Comparison of ENCODE assay signal across 8 cellular contexts in genomic region chr16:53052519-53053501, GRCh38. TPM values are rescaled to one million over a fixed set of nuclear protein-coding genes. Genes with fewer than 3 reads are reported as not detected.
DNase-seq lines count a peak whose midpoint lies in the region; ATAC-seq and TF ChIP-seq lines count a peak whose summit lies in the region.

Gene CHD9NB, minus strand, starts transcription at chr16:53052897. Its CDS starts 8,739 bp downstream, at chr16:53044158.

- WGBS in adrenal gland, 4 donors, result 43 to 63% (median 54%) methylated on average over 2 of the region's 2 CpGs

- H3K4me3 Mint-ChIP-seq in activated CD4-positive, alpha-beta T cell treated with anti-CD3 and anti-CD28 coated beads for 36 hours, result no peak within 1 kb of the TSS

- no peak for TF ChIP-seq POLR2A in adrenal gland (IDR thresholded peaks at IDR 0.05)

- POLR2A ChIA-PET in activated CD4-positive, alpha-beta T cell treated with anti-CD3 and anti-CD28 coated beads for 36 hours (lab: Charles Lee), result no interaction called here

- H3K4me1 ChIP-seq in adrenal gland (replicated peaks in 1 of 2), result peaks cover 19 to 31% of the 10 kb centered on the region in 2 donors

- CTCF ChIA-PET in activated CD4-positive, alpha-beta T cell treated with anti-CD3 and anti-CD28 coated beads for 36 hours (lab: Charles Lee), result interaction anchor here (0.6 to 2.6 kb wide), 3 partner anchors 106 to 373 kb away, joined by 4 to 13 read pairs (median 4); no protein-coding TSS in a partner anchor

- H3K36me3 ChIP-seq in adrenal gland (replicated peaks in 1 of 2), result no peaks in the 10 kb centered on the region

- peaks cover 19% of the 10 kb centered on the region for H3K4me1 Mint-ChIP-seq in activated CD4-positive, alpha-beta T cell treated with anti-CD3 and anti-CD28 coated beads for 36 hours

- no peak for TF ChIP-seq CTCF in adrenal gland (IDR thresholded peaks at IDR 0.05)

- H3K36me3 Mint-ChIP-seq in activated CD4-positive, alpha-beta T cell treated with anti-CD3 and anti-CD28 coated beads for 36 hours (ENCODE audit: low read depth), result no peaks in the 10 kb centered on the region

- no peaks in the 10 kb centered on the region for H3K9me3 Mint-ChIP-seq in activated CD4-positive, alpha-beta T cell treated with anti-CD3 and anti-CD28 coated beads for 36 hours (ENCODE audit: low read depth)

- no peaks in the 10 kb centered on the region for H3K27me3 ChIP-seq in adrenal gland

- peak within 1 kb of the TSS in 1 of 4 donors; percentile 9 for H3K4me3 ChIP-seq in adrenal gland

- peak; percentile 45 for DNase-seq in activated CD4-positive, alpha-beta T cell treated with anti-CD3 and anti-CD28 coated beads for 36 hours
- DNase-seq in activated CD4-positive, alpha-beta T cell treated with anti-CD3 and anti-CD28 coated beads, Interleukin-2, amount 50 U/mL, for 1 hour, result no peak
- DNase-seq in Kasumi-1 (lab: John Stamatoyannopoulos, UW), result peak; percentile 55 to 57
- peak in 6 of 7 donors; percentile 52 to 73 (median 60) for DNase-seq in adrenal gland
- DNase-seq in left colon, result peak; percentile 48 to 81

- peaks cover 6% of the 10 kb centered on the region for H3K27me3 Mint-ChIP-seq in activated CD4-positive, alpha-beta T cell treated with anti-CD3 and anti-CD28 coated beads for 36 hours

- peak; percentile 45 for ATAC-seq in activated CD4-positive, alpha-beta T cell treated with anti-CD3 and anti-CD28 coated beads for 36 hours
- ATAC-seq in left colon (peak; percentile 54), HG03025 (IDR thresholded peaks at IDR 0.05; ENCODE audit: low FRiP score, unreplicated experiment) (no peak), HG03460 (IDR thresholded peaks at IDR 0.05; ENCODE audit: unreplicated experiment) (no peak), HG02884 (IDR thresholded peaks at IDR 0.05; ENCODE audit: unreplicated experiment) (no peak)

- intact Hi-C loops in activated CD4-positive, alpha-beta T cell treated with anti-CD3 and anti-CD28 coated beads for 36 hours (cut with DNase I, micrococcal nuclease), result loop anchor here in 1 of 2 experiments (5.0 to 10.0 kb wide), 3 partner anchors 319 to 652 kb away; partner anchors contain the start of genes FTO, RBL2 and RPGRIP1L
- intact Hi-C loops in adrenal gland (cut with DNase I) (loop anchor here (10.0 kb wide), 2 partner anchors 72 to 152 kb away; no protein-coding TSS in a partner anchor), left colon (cut with DNase I, micrococcal nuclease) (loop anchor here in 1 of 2 donors (10.0 kb wide), 1 partner anchor 82 kb away; no protein-coding TSS in a partner anchor)

- no peaks in the 10 kb centered on the region for H3K9me3 ChIP-seq in adrenal gland (replicated peaks in 1 of 3)

- H3K27ac Mint-ChIP-seq in activated CD4-positive, alpha-beta T cell treated with anti-CD3 and anti-CD28 coated beads for 36 hours, result no peak within 1 kb of the TSS

- peak within 1 kb of the TSS in 1 of 5 donors; percentile 27 for H3K27ac ChIP-seq in adrenal gland

RNA-seq across cellular contexts. Expression of gene CHD9NB, which starts in this region (rescaled TPM):
- under 1 TPM in 1 of 2 experiments, not detected in 1; 0.14 TPM for total RNA-seq in activated CD4-positive, alpha-beta T cell treated with anti-CD3 and anti-CD28 coated beads for 36 hours
- total RNA-seq in adrenal gland (1 to 10 TPM in 1 of 8 donors, under 1 TPM in 7; 0.19 to 1.3 (median 0.56) TPM), left colon (1 to 10 TPM; 5.0 to 6.1 TPM)
- polyA plus RNA-seq in adrenal gland, result under 1 TPM; 0.11 to 0.64 (median 0.40) TPM

Comparison
In these comparisons a context has a peak if more than half of its experiments do, and no peak if none do; other contexts are left out.
1. Peak in DNase-seq and ATAC-seq in activated CD4-positive, alpha-beta T cell treated with anti-CD3 and anti-CD28 coated beads for 36 hours; RNA of the gene not detected or under 1 TPM.